Comparison of ENCODE assay signal across 8 cellular contexts in genomic region chr9:132241483-132241839, GRCh38.
A peak's percentile ranks its signal among the peaks of the same experiment; 100 is the strongest.
DNase-seq lines count a peak whose midpoint lies in the region; ATAC-seq, FAIRE-seq and TF ChIP-seq lines count a peak whose summit lies in the region.

No MANE protein-coding gene starts in this region.

- no peaks in the 10 kb centered on the region for H3K9me3 Mint-ChIP-seq in naive thymus-derived CD8-positive, alpha-beta T cell

- H3K79me2 ChIP-seq in DOHH2 (ENCODE audit: control insufficient read depth, low read length): no peaks in the 10 kb centered on the region

- TF ChIP-seq POLR2A in breast epithelium (IDR thresholded peaks at IDR 0.05): no peak

- H3K9me2 ChIP-seq in DOHH2 (replicated peaks; ENCODE audit: control insufficient read depth, low read length): no peaks in the 10 kb centered on the region

- intact Hi-C loops in breast epithelium (cut with DNase I; ENCODE audit: low total_unique reads) (no loop called here), posterior vena cava (cut with DNase I) (no loop called here)

- peak overlapping the region; percentile 45 to 97 (median 94) for H3K27ac Mint-ChIP-seq in naive thymus-derived CD8-positive, alpha-beta T cell

- POLR2A ChIA-PET in naive thymus-derived CD8-positive, alpha-beta T cell (lab: Charles Lee): interaction anchor here (0.6 to 1.4 kb wide), 14 partner anchors 11 to 1504 kb away, joined by 3 to 13 read pairs (median 3); partner anchors contain the start of genes GTF3C5, MED27, NTNG2 and NUP214

- H3K9me3 ChIP-seq in DOHH2 (ENCODE audit: control insufficient read depth, insufficient read depth, low read length): no peaks in the 10 kb centered on the region
- no peaks in the 10 kb centered on the region for H3K9me3 ChIP-seq in breast epithelium

- FAIRE-seq in GM19239 (lab: Jason Lieb, UNC): no peak

- H3K4me3 Mint-ChIP-seq in naive thymus-derived CD8-positive, alpha-beta T cell: peak overlapping the region; percentile 94 to 99 (median 98)

- H3K27me3 ChIP-seq in DOHH2 (ENCODE audit: control insufficient read depth, low read length): peaks cover 61% of the 10 kb centered on the region
- peaks cover 0 to 11% of the 10 kb centered on the region in 2 donors for H3K27me3 ChIP-seq in breast epithelium

- no peak overlapping the region for H3K27ac ChIP-seq in DOHH2 (ENCODE audit: low read depth, low read length)
- H3K27ac ChIP-seq in breast epithelium: peak overlapping the region in 1 of 2 donors; percentile 6

- peak overlapping the region; percentile 98 for H3K4me2 ChIP-seq in DOHH2 (ENCODE audit: low read length)

- peaks cover 20% of the 10 kb centered on the region for H3K4me1 ChIP-seq in DOHH2 (ENCODE audit: control insufficient read depth, low read length)
- H3K4me1 ChIP-seq in breast epithelium: no peaks in the 10 kb centered on the region

- no peaks in the 10 kb centered on the region for H3F3A ChIP-seq in DOHH2 (ENCODE audit: control insufficient read depth, insufficient read depth)

- peaks cover 5% of the 10 kb centered on the region for H4K20me1 ChIP-seq in DOHH2 (ENCODE audit: control insufficient read depth, insufficient read depth, low read depth, low read length)

- DNase-seq in breast epithelium (ENCODE audit: low spot score in 2 of 2) (no peak), posterior vena cava (ENCODE audit: low spot score) (no peak), GM19239 (ENCODE audit: insufficient read length, low spot score) (no peak), C1 segment of cervical spinal cord (lab: John Stamatoyannopoulos, UW) (no peak), 8988T (no peak)
- no peak for DNase-seq in naive thymus-derived CD8-positive, alpha-beta T cell

- no peaks in the 10 kb centered on the region for H3K36me3 ChIP-seq in DOHH2 (ENCODE audit: control insufficient read depth, low read length)
- H3K36me3 ChIP-seq in breast epithelium: no peaks in the 10 kb centered on the region

- ATAC-seq in HG03175 (IDR thresholded peaks at IDR 0.05; ENCODE audit: unreplicated experiment): peak; percentile 4
- ATAC-seq in naive thymus-derived CD8-positive, alpha-beta T cell: no peak

- peaks cover 11 to 25% (median 17%) of the 10 kb centered on the region in 4 donors for H3K4me1 Mint-ChIP-seq in naive thymus-derived CD8-positive, alpha-beta T cell

- H3K27me3 Mint-ChIP-seq in naive thymus-derived CD8-positive, alpha-beta T cell: peaks cover 0 to 6% (median 0%) of the 10 kb centered on the region in 5 donors

- TF ChIP-seq CTCF in DOHH2 (IDR thresholded peaks at IDR 0.05; ENCODE audit: low read depth, low read length, poor library complexity, severe bottlenecking) (no peak), breast epithelium (IDR thresholded peaks at IDR 0.05) (no peak)

- H3K4me3 ChIP-seq in DOHH2 (ENCODE audit: low read length) (peak overlapping the region; percentile 76), breast epithelium (peak overlapping the region; percentile 55 to 88 (median 68))

- no peaks in the 10 kb centered on the region for H3K36me3 Mint-ChIP-seq in naive thymus-derived CD8-positive, alpha-beta T cell
